8 cellular contexts compared by ENCODE assay signal in the genomic region with DNA sequence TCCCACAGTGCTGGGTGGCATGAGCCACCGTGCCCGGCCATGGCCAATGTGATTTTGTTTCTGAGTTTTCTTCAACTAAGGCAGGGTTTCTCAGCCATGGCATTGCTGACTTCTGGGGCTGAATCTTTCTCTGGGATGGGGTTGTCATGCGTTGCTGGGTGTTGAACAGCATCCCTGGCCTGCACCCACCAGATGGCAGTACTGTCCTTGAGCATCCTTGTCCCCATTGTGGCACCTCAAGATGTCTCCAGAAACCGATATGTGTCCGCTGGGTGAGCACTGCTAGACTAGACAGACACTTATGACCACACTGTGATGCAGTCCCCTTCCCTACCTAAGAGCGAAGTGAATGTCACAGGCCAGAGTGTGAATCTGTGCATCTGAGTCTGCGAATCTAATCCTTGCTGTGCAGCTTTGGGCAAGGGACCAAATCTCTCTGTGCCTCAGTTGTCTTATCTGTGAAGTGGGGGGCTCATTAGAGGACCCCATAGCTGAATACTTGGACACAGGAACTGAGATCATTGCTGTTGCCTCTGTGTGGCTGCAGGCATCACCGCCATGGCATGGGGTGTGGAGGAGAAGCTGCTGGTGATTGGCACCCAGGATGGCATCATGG. TPM values are rescaled to one million over a fixed set of nuclear protein-coding genes. Genes with fewer than 3 reads are reported as not detected.
DNase-seq lines count a peak whose midpoint lies in the region; ATAC-seq and TF ChIP-seq lines count a peak whose summit lies in the region.

No MANE protein-coding gene starts in this region.

- no peak overlapping the region for H3K9ac ChIP-seq in Karpas-422 (ENCODE audit: low read length)

- H3K4me3 ChIP-seq in Karpas-422 (ENCODE audit: low read length) (no peak overlapping the region), brain microvascular endothelial cell (ENCODE audit: low read depth, low read length) (no peak overlapping the region)

- H3K36me3 ChIP-seq in Karpas-422 (ENCODE audit: insufficient read depth, low read length) (no peaks in the 10 kb centered on the region), brain microvascular endothelial cell (replicated peaks) (no peaks in the 10 kb centered on the region)

- DNase-seq in NCI-H1092 (lab: John Stamatoyannopoulos, UW) = peak; percentile 2
- no peak for DNase-seq in NCI-H1092 treated with DMSO at 0.1 percent for 48 hours (lab: John Stamatoyannopoulos, UW)
- peak; percentile 88 for DNase-seq in Karpas-422
- peak in 3 of 5 donors; percentile 19 to 42 (median 42) for DNase-seq in T-helper 1 cell
- peak; percentile 67 for DNase-seq in brain microvascular endothelial cell
- peak; percentile 86 for DNase-seq in left kidney (ENCODE audit: low read depth, low spot score)
- peak; percentile 16 to 17 for DNase-seq in stimulated activated CD8-positive, alpha-beta memory T cell treated with anti-CD3 and anti-CD28 coated beads, Interleukin-7, amount 100 ng/mL, for 48 hours (ENCODE audit: extremely low read depth in 1 of 2, low read depth in 1 of 2)

- H3K4me2 ChIP-seq in Karpas-422 (ENCODE audit: low read depth, low read length, poor library complexity, severe bottlenecking) = no peak overlapping the region

- H3K9me3 ChIP-seq in Karpas-422 (ENCODE audit: low read length) = no peaks in the 10 kb centered on the region

- in situ Hi-C loops in brain microvascular endothelial cell (cut with HindIII; ENCODE audit: low pct_ligation_motif_present, low sequenced_read_pairs) = no loop called here

- no peaks in the 10 kb centered on the region for H3K9me2 ChIP-seq in Karpas-422 (replicated peaks; ENCODE audit: insufficient read depth, low read length)

- ATAC-seq in GM18861 (IDR thresholded peaks at IDR 0.05; ENCODE audit: unreplicated experiment) = no peak

- H3K27ac ChIP-seq in Karpas-422 (ENCODE audit: low read length) (no peak overlapping the region), brain microvascular endothelial cell (no peak overlapping the region)

- H3K27me3 ChIP-seq in Karpas-422 (ENCODE audit: low read length) = no peaks in the 10 kb centered on the region
- H3K27me3 ChIP-seq in brain microvascular endothelial cell (replicated peaks) = no peaks in the 10 kb centered on the region

- no peaks in the 10 kb centered on the region for H3K4me1 ChIP-seq in Karpas-422 (ENCODE audit: low read length)

- TF ChIP-seq CTCF in brain microvascular endothelial cell (IDR thresholded peaks at IDR 0.05; ENCODE audit: low read depth, low read length, missing control alignments) = peak; percentile 81

- H2AFZ ChIP-seq in Karpas-422 (ENCODE audit: low read length) = no peak overlapping the region

- H3K79me2 ChIP-seq in Karpas-422 (ENCODE audit: low read length) = no peaks in the 10 kb centered on the region

- H4K20me1 ChIP-seq in Karpas-422 (ENCODE audit: insufficient read depth, low read depth, low read length) = no peaks in the 10 kb centered on the region

RNA-seq across cellular contexts. Expression of gene SIN3B, which starts 50.3 kb away (rescaled TPM):
- total RNA-seq in Karpas-422 (2014; rRNA removed; shearing (Covaris generic); ENCODE audit: low replicate concordance) = 19.4 and 29.2 TPM in 2 replicates

RNA-seq across cellular contexts. Expression of gene NWD1, which starts 59.3 kb away (rescaled TPM):
- total RNA-seq in Karpas-422 (2014; rRNA removed; shearing (Covaris generic); ENCODE audit: low replicate concordance) = not detected in 2 replicates
